In the genomic region with DNA sequence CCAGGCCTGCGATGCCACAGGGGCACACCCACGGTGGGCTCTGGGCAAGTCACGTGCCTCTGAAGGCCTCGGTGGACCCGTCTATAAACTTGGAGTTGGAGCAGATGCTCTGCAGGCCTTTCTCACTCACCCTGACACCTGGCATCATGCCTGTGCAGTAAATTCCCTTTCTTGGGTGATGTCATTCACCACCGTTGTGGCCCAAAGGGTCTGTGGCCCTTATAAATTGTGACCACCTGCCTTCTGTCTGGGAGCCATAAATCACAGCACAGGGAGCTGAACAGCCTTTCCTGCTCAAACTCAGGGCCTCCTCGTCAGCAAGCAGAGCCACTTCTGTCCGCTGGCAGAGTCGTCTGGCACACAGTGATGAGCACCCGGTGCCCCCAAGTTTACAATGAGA, we compare ENCODE assay signal across 25 cellular contexts. TPM values are rescaled to one million over a fixed set of nuclear protein-coding genes. Genes with fewer than 3 reads are reported as not detected.
DNase-seq lines count a peak whose midpoint lies in the region; ATAC-seq and TF ChIP-seq lines count a peak whose summit lies in the region.
"Had no signal": no experiment of that assay in that cellular context is flagged by ENCODE, and none has a peak within 500 bp of the region (broad histone marks: within the 10 kb centered on the region; RNA-seq: fewer than 3 reads in every experiment).

No MANE protein-coding gene starts in this region.

- H3K18ac ChIP-seq in neuronal stem cell (ENCODE audit: low read length), result no peak overlapping the region

- no peak overlapping the region for H3K9ac ChIP-seq in neuronal stem cell (ENCODE audit: low read depth, low read length, poor library complexity)
- H3K9ac ChIP-seq: SK-N-SH had no signal

- no CpG with 5 or more reads among the region's 10 CpGs for WGBS in neuronal stem cell (ENCODE audit: extremely low coverage in 2 of 2, insufficient read length in 2 of 2, insufficient replicate concordance in 1 of 2), 2 donors
- 60 to 80% methylated on average over 1 to 4 of the region's 10 CpGs for WGBS in gastroesophageal sphincter (ENCODE audit: low coverage in 1 of 2), 2 donors
- WGBS in lower leg skin, 2 donors, result 78 to 82% methylated on average over 10 of the region's 10 CpGs
- WGBS in esophagus squamous epithelium, 2 donors, result 65 to 73% methylated on average over 8 to 10 of the region's 10 CpGs

- no peak for TF ChIP-seq CTCF in gastroesophageal sphincter (IDR thresholded peaks at IDR 0.05)
- TF ChIP-seq CTCF in lower leg skin (IDR thresholded peaks at IDR 0.05), result no peak
- TF ChIP-seq CTCF in esophagus squamous epithelium (IDR thresholded peaks at IDR 0.05), result no peak

- no peak overlapping the region for H3K4ac ChIP-seq in neuronal stem cell (ENCODE audit: low read length)

- no peak overlapping the region for H3K4me2 ChIP-seq in neuronal stem cell (ENCODE audit: insufficient read depth, low read length, poor library complexity, severe bottlenecking)
- H3K4me2 ChIP-seq: SK-N-SH had no signal

- H4K91ac ChIP-seq in neuronal stem cell (ENCODE audit: low read depth, low read length, poor library complexity), result no peak overlapping the region

- no peak overlapping the region for H2BK120ac ChIP-seq in neuronal stem cell (ENCODE audit: low read depth, low read length)

- H4K8ac ChIP-seq in neuronal stem cell (ENCODE audit: low read depth, low read length), result no peak overlapping the region

- intact Hi-C loops in lower leg skin (cut with DNase I; ENCODE audit: low total_unique reads), result no loop called here
- intact Hi-C loops in esophagus squamous epithelium (cut with DNase I), result no loop called here

- peak overlapping the region; percentile 8 for H2BK12ac ChIP-seq in neuronal stem cell (ENCODE audit: low read length)

- DNase-seq in DMS 273 (lab: John Stamatoyannopoulos, UW; ENCODE audit: unreplicated experiment) (peak; percentile 8), DMS 273 treated with DMSO at 0.1 percent for 48 hours (lab: John Stamatoyannopoulos, UW) (no peak), left lobe of liver (ENCODE audit: low spot score) (no peak), neuronal stem cell (ENCODE audit: low spot score) (no peak), lower leg skin (ENCODE audit: low spot score in 2 of 2) (no peak), esophagus squamous epithelium (lab: John Stamatoyannopoulos, UW) (no peak)
- DNase-seq: CD8-positive, alpha-beta memory T cell; DMS153; DND-41; IMR-90; KG1; MM.1S; NCI-H1048; NCI-H1694 treated with DMSO at 0.1 percent for 48 hours; NCI-H2081; NCI-H2227 treated with DMSO at 0.1 percent for 48 hours; NCI-H526 treated with DMSO at 0.1 percent for 48 hours; SIG-M5 had no signal

- H3K27ac ChIP-seq in neuronal stem cell (replicated peaks; ENCODE audit: low read length) (no peak overlapping the region), gastroesophageal sphincter (no peak overlapping the region), esophagus squamous epithelium (no peak overlapping the region)
- H3K27ac ChIP-seq: 22Rv1, C4-2B, RWPE1 had no signal

- H3K9me3 ChIP-seq in neuronal stem cell (replicated peaks in 1 of 2; ENCODE audit: control insufficient read depth in 2 of 2, insufficient read depth in 1 of 2, low read depth in 1 of 2, low read length in 2 of 2), result no peaks in the 10 kb centered on the region
- H3K9me3 ChIP-seq in gastroesophageal sphincter, result no peaks in the 10 kb centered on the region
- no peaks in the 10 kb centered on the region for H3K9me3 ChIP-seq in esophagus squamous epithelium
- H3K9me3 ChIP-seq: SK-N-SH had no signal

- H2AFZ ChIP-seq in neuronal stem cell (ENCODE audit: low read length), result no peak overlapping the region

- no peak overlapping the region for H2BK5ac ChIP-seq in neuronal stem cell (ENCODE audit: low read length)

- no peaks in the 10 kb centered on the region for H3K79me1 ChIP-seq in neuronal stem cell (ENCODE audit: low read depth, low read length)

- no peak overlapping the region for H3K14ac ChIP-seq in neuronal stem cell (ENCODE audit: low read length)

- H2BK15ac ChIP-seq in neuronal stem cell (ENCODE audit: low read length), result no peak overlapping the region

- no peak overlapping the region for H3K23ac ChIP-seq in neuronal stem cell (ENCODE audit: low read depth, low read length, poor library complexity)

- TF ChIP-seq EP300 in gastroesophageal sphincter (IDR thresholded peaks at IDR 0.05), result no peak

- H3K4me1 ChIP-seq in neuronal stem cell (ENCODE audit: control insufficient read depth in 2 of 2, insufficient read depth in 1 of 2, low read depth in 1 of 2, low read length in 2 of 2) (no peaks in the 10 kb centered on the region), gastroesophageal sphincter (no peaks in the 10 kb centered on the region), esophagus squamous epithelium (no peaks in the 10 kb centered on the region)

- ATAC-seq in left lobe of liver (peak; percentile 3), HG02610 (IDR thresholded peaks at IDR 0.05; ENCODE audit: unreplicated experiment) (no peak), gastroesophageal sphincter (no peak)
- ATAC-seq: Panc1 had no signal

- H3K4me3 ChIP-seq in neuronal stem cell (ENCODE audit: low read length in 2 of 2) (no peak overlapping the region), gastroesophageal sphincter (no peak overlapping the region), lower leg skin (ENCODE audit: low read depth, poor library complexity, severe bottlenecking) (no peak overlapping the region), esophagus squamous epithelium (no peak overlapping the region)

- TF ChIP-seq POLR2A in gastroesophageal sphincter (IDR thresholded peaks at IDR 0.05), result no peak
- TF ChIP-seq POLR2A in lower leg skin (IDR thresholded peaks at IDR 0.05), result no peak
- TF ChIP-seq POLR2A in esophagus squamous epithelium (IDR thresholded peaks at IDR 0.05), result no peak

- no peaks in the 10 kb centered on the region for H3K36me3 ChIP-seq in neuronal stem cell (replicated peaks in 1 of 2; ENCODE audit: control insufficient read depth in 2 of 2, insufficient read depth in 2 of 2, low read length in 2 of 2)
- H3K36me3 ChIP-seq in gastroesophageal sphincter, result no peaks in the 10 kb centered on the region
- no peaks in the 10 kb centered on the region for H3K36me3 ChIP-seq in esophagus squamous epithelium

- no peak overlapping the region for H2AK5ac ChIP-seq in neuronal stem cell (ENCODE audit: low read depth, low read length)

- peaks cover 0 to 3% (median 0%) of the 10 kb centered on the region in 3 experiments for H3K27me3 ChIP-seq in neuronal stem cell (ENCODE audit: control insufficient read depth in 3 of 3, insufficient read depth in 3 of 3, low read depth in 1 of 3, low read length in 3 of 3)
- no peaks in the 10 kb centered on the region for H3K27me3 ChIP-seq in gastroesophageal sphincter
- H3K27me3 ChIP-seq in esophagus squamous epithelium, result no peaks in the 10 kb centered on the region

RNA-seq across cellular contexts. Expression of gene GPAM, which starts 52.2 kb away (rescaled TPM):
- 276 TPM for total RNA-seq in left lobe of liver
- polyA plus RNA-seq in neuronal stem cell (2013, experiment 1 of 2), result 5.9 TPM
- 6.1 TPM for polyA plus RNA-seq in neuronal stem cell (2013, experiment 2 of 2)
- total RNA-seq in gastroesophageal sphincter, result 10 to 100 TPM in 2 of 4 donors, 1 to 10 TPM in 2; 6.9 to 15.1 (median 10.9) TPM
- total RNA-seq in lower leg skin, result 1 to 10 TPM; 3.1 to 7.0 (median 4.7) TPM
- total RNA-seq in esophagus squamous epithelium, result 1 to 10 TPM; 2.4 to 4.4 (median 4.1) TPM

Comparison
In these comparisons a context has a peak if more than half of its experiments do, and no peak if none do; other contexts are left out.
1. RNA of gene GPAM, which starts 52.2 kb away (total RNA-seq): 276 TPM in left lobe of liver (single experiment); 6.9 to 15.1 TPM in gastroesophageal sphincter, 3.1 to 7.0 TPM in lower leg skin and 2.4 to 4.4 TPM in esophagus squamous epithelium; every median in the first group is over 10 times any median in the second.